Comparison of ENCODE assay signal across 1 cellular context in the genomic region with DNA sequence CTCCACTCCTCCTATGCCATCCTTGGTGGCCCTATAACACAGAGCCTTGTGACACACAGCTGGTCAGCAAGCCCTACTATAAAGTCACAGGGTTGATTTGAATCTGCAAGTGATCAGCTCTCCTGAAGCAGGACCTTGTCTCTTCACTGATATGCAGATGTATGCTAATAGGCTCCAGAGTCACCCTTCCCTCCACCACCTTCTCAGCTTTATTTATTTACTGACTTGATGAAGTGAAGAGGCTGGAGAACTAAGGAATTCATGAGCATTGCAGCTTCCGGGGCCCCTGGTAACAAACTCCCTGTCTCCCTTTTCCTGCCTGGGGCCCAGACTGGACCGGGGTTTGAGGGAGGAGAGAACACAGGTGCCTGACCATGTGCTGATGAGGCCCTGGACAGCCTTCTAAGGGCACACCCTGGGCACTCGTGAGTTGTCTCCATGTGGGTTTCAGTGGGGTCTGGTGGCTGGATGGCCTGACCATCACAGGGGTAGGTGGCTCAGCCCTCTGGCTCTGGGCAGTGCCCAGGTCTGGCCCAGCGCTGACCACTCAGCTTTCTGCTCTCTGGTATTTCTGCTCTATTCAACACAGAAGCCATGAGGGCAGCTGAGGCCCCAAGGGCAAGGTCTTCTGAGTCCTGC.
TF ChIP-seq lines count a peak whose summit lies in the region.

No MANE protein-coding gene starts in this region.

TF ChIP-seq in WTC11, 78 proteins besides CTCF, POLR2A, EP300 and RAD21 (continued from another document):
- no peak for TF ChIP-seq ZNF317 (CRISPR knock-in tag; IDR thresholded peaks at IDR 0.05; ENCODE audit: borderline replicate concordance, low read depth)
- TF ChIP-seq, protein P1, sequence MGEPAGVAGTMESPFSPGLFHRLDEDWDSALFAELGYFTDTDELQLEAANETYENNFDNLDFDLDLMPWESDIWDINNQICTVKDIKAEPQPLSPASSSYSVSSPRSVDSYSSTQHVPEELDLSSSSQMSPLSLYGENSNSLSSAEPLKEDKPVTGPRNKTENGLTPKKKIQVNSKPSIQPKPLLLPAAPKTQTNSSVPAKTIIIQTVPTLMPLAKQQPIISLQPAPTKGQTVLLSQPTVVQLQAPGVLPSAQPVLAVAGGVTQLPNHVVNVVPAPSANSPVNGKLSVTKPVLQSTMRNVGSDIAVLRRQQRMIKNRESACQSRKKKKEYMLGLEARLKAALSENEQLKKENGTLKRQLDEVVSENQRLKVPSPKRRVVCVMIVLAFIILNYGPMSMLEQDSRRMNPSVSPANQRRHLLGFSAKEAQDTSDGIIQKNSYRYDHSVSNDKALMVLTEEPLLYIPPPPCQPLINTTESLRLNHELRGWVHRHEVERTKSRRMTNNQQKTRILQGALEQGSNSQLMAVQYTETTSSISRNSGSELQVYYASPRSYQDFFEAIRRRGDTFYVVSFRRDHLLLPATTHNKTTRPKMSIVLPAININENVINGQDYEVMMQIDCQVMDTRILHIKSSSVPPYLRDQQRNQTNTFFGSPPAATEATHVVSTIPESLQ (CRISPR knock-in tag; IDR thresholded peaks at IDR 0.05), result no peak
- no peak for TF ChIP-seq GABPB1 (CRISPR knock-in tag; IDR thresholded peaks at IDR 0.05)
- TF ChIP-seq ZNF232 (CRISPR knock-in tag; IDR thresholded peaks at IDR 0.05), result no peak
